ENCODE assay signal across 31 cellular contexts in genomic region chr5:35647712-35648111, GRCh38.
"Had no signal": no experiment of that assay in that cellular context is flagged by ENCODE, and none has a peak within 500 bp of the region (broad histone marks: within the 10 kb centered on the region; RNA-seq: fewer than 3 reads in every experiment).

No MANE protein-coding gene starts in this region.

- H3K4me1 ChIP-seq: adrenal gland, ascending aorta, body of pancreas, breast epithelium had no signal

- H3K9me3 ChIP-seq: adrenal gland, ascending aorta, body of pancreas, breast epithelium had no signal

- DNase-seq: activated effector memory CD4-positive, alpha-beta T cell treated with anti-CD3 and anti-CD28 coated beads, Interleukin-2, amount 50 U/mL, for 16 hours; activated effector memory CD4-positive, alpha-beta T cell treated with Interleukin-2 at 50 U/mL for 16 hours; activated gamma-delta T cell treated with Interleukin-2 at 50 U/mL for 16 hours; activated naive CD4-positive, alpha-beta T cell; activated naive CD4-positive, alpha-beta T cell treated with anti-CD3 and anti-CD28 coated beads for 36 hours; activated naive CD4-positive, alpha-beta T cell treated with anti-CD3 and anti-CD28 coated beads, Interleukin-2, amount 10 ng/mL, durations not matched to agents 7 days and 5 days; activated naive CD4-positive, alpha-beta T cell treated with anti-CD3 and anti-CD28 coated beads, Interleukin-2, amount 50 U/mL, for 16 hours; activated naive CD4-positive, alpha-beta T cell treated with Interleukin-2 at 50 U/mL for 16 hours; activated naive CD8-positive, alpha-beta T cell treated with anti-CD3 and anti-CD28 coated beads for 36 hours; activated naive CD8-positive, alpha-beta T cell treated with anti-CD3 and anti-CD28 coated beads, Interleukin-2, amount 10 ng/mL, durations not matched to agents 7 days and 5 days; activated naive CD8-positive, alpha-beta T cell treated with anti-CD3 and anti-CD28 coated beads, Interleukin-2, amount 50 U/mL, for 24 hours; activated T-cell treated with anti-CD3 and anti-CD28 coated beads, Interleukin-2, amount 50 U/mL, for 1 hour; activated T-cell treated with anti-CD3 and anti-CD28 coated beads, Interleukin-2, amount 50 U/mL, for 24 hours; activated T-cell treated with anti-CD3 and anti-CD28 coated beads, Interleukin-2, amount 50 U/mL, for 4 hours; activated T-cell treated with anti-CD3 and anti-CD28 coated beads, Interleukin-2, amount 50 U/mL, for 48 hours; activated T-cell treated with anti-CD3 and anti-CD28 coated beads, Interleukin-2, amount 50 U/mL, for 72 hours; adrenal gland; amniotic stem cell; amygdala; anterior cingulate cortex; aorta; body of pancreas; brain microvascular endothelial cell; caudate nucleus; central memory CD4-positive, alpha-beta T cell; cerebellar nuclear complex had no signal

- FAIRE-seq: astrocyte, bronchial epithelial cell had no signal

- H3K36me3 ChIP-seq: adrenal gland, ascending aorta, brain microvascular endothelial cell, breast epithelium, cardiac muscle cell had no signal

- H3K27ac ChIP-seq: adrenal gland, ascending aorta, body of pancreas, brain microvascular endothelial cell, breast epithelium, cardiac muscle cell had no signal

- H3K4me3 ChIP-seq: adrenal gland, ascending aorta, body of pancreas, breast epithelium, cardiac muscle cell had no signal
